In genomic region chr5:172985596-172985995, GRCh38 we compare ENCODE assay signal across 1 cellular context.
TF ChIP-seq lines count a peak whose summit lies in the region.

No MANE protein-coding gene starts in this region.

TF ChIP-seq in HepG2, 621 proteins besides CTCF, POLR2A, EP300 and RAD21:
- TF ChIP-seq PRDM15 (CRISPR knock-in tag; IDR thresholded peaks at IDR 0.05) (no peak), ZSCAN9 (CRISPR knock-in tag; IDR thresholded peaks at IDR 0.05; ENCODE audit: borderline replicate concordance) (no peak), MTERF4 (CRISPR knock-in tag; IDR thresholded peaks at IDR 0.05) (no peak), RFX3 (CRISPR knock-in tag; IDR thresholded peaks at IDR 0.05) (no peak), FOXA1 (IDR thresholded peaks at IDR 0.05) (no peak), FOXA1 (CRISPR knock-in tag; IDR thresholded peaks at IDR 0.05) (no peak), KLF16 (CRISPR knock-in tag; IDR thresholded peaks at IDR 0.05) (no peak), ZNF354B (CRISPR knock-in tag; IDR thresholded peaks at IDR 0.05) (no peak)
- TF ChIP-seq, protein P1, sequence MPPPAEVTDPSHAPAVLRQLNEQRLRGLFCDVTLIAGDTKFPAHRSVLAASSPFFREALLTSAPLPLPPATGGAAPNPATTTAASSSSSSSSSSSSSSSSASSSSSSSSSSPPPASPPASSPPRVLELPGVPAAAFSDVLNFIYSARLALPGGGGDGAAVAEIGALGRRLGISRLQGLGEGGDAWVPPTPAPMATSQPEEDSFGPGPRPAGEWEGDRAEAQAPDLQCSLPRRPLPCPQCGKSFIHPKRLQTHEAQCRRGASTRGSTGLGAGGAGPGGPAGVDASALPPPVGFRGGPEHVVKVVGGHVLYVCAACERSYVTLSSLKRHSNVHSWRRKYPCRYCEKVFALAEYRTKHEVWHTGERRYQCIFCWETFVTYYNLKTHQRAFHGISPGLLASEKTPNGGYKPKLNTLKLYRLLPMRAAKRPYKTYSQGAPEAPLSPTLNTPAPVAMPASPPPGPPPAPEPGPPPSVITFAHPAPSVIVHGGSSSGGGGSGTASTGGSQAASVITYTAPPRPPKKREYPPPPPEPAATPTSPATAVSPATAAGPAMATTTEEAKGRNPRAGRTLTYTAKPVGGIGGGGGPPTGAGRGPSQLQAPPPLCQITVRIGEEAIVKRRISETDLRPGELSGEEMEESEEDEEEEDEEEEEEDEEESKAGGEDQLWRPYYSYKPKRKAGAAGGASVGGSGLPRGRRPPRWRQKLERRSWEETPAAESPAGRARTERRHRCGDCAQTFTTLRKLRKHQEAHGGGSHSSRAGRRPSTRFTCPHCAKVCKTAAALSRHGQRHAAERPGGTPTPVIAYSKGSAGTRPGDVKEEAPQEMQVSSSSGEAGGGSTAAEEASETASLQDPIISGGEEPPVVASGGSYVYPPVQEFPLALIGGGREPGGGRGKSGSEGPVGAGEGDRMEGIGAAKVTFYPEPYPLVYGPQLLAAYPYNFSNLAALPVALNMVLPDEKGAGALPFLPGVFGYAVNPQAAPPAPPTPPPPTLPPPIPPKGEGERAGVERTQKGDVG (CRISPR knock-in tag; IDR thresholded peaks at IDR 0.05; ENCODE audit: borderline replicate concordance): no peak
TF ChIP-seq in HepG2: peak in this region for 0.
